Comparison of ENCODE assay signal across 25 cellular contexts in the genomic region with DNA sequence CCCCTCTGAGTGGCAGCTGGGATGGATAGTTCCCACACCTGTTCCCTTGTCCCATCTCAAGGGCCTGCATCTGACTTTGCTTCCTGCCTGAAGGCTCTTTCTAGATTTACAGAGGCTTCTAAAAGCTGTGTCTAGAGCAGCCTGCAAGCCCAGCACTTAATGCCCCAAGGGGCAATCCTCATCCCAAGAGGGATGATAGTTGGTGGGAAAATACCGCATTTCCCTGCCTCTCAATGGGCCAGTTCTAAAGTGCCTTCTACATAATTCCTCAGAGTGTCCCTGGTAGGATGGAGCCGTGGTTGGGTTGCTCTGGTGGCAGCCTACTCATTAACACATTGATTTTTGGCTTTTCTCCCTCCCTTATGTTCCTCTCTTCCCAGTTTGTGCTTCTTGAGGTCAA. TPM values are rescaled to one million over a fixed set of nuclear protein-coding genes. Genes with fewer than 3 reads are reported as not detected.
DNase-seq lines count a peak whose midpoint lies in the region; ATAC-seq and TF ChIP-seq lines count a peak whose summit lies in the region.
"Had no signal": no experiment of that assay in that cellular context is flagged by ENCODE, and none has a peak within 500 bp of the region (broad histone marks: within the 10 kb centered on the region; RNA-seq: fewer than 3 reads in every experiment).

No MANE protein-coding gene starts in this region.

- intact Hi-C loops in activated CD8-positive, alpha-beta T cell treated with anti-CD3 and anti-CD28 coated beads for 36 hours (cut with micrococcal nuclease), result no loop called here
- intact Hi-C loops in uterus (cut with DNase I; ENCODE audit: low total_unique reads) (no loop called here), thyroid gland (cut with DNase I) (no loop called here)

- H3K4me2 ChIP-seq in fibroblast of lung (ENCODE audit: extremely low read depth, insufficient read depth, low read length), result no peak overlapping the region

- 72 to 80% methylated on average over 2 of the region's 2 CpGs for WGBS in thyroid gland, 2 donors

- no peak for TF ChIP-seq CTCF in activated CD8-positive, alpha-beta T cell treated with anti-CD3 and anti-CD28 coated beads for 36 hours (IDR thresholded peaks at IDR 0.05)
- TF ChIP-seq CTCF in fibroblast of lung (conservative IDR thresholded peaks at IDR 0.05 in 1 of 2, IDR thresholded peaks at IDR 0.05 in 1 of 2; ENCODE audit: low read depth in 1 of 2, low read length in 2 of 2) (no peak), uterus (IDR thresholded peaks at IDR 0.05) (no peak), GM20000 (IDR thresholded peaks at IDR 0.05; ENCODE audit: extremely low read depth, missing control alignments) (no peak), thyroid gland (IDR thresholded peaks at IDR 0.05) (no peak)

- H3K4me3 ChIP-seq in SJSA1 (no peak overlapping the region), fibroblast of lung (replicated peaks in 1 of 4; ENCODE audit: control extremely low read depth in 1 of 4, insufficient read depth in 1 of 4, low read depth in 3 of 4, low read length in 4 of 4) (no peak overlapping the region), uterus (no peak overlapping the region), thyroid gland (replicated peaks in 1 of 3) (no peak overlapping the region)
- H3K4me3 ChIP-seq: K562, pancreas, right atrium auricular region had no signal

- H3K27ac Mint-ChIP-seq in activated CD8-positive, alpha-beta T cell treated with anti-CD3 and anti-CD28 coated beads, Interleukin-2, amount 10 ng/mL, durations not matched to agents 7 days and 5 days, result no peak overlapping the region
- H3K27ac Mint-ChIP-seq in activated CD8-positive, alpha-beta T cell treated with anti-CD3 and anti-CD28 coated beads for 36 hours, result no peak overlapping the region
- H3K27ac Mint-ChIP-seq: activated naive CD4-positive, alpha-beta T cell treated with anti-CD3 and anti-CD28 coated beads, Interleukin-2, amount 10 ng/mL, durations not matched to agents 7 days and 5 days; memory B cell; natural killer cell; stimulated activated naive CD8-positive, alpha-beta T cell treated with anti-CD3 and anti-CD28 coated beads, Interleukin-15, amount 100 ng/mL, for 72 hours had no signal

- ATAC-seq in activated CD8-positive, alpha-beta T cell treated with anti-CD3 and anti-CD28 coated beads, Interleukin-2, amount 10 ng/mL, durations not matched to agents 7 days and 5 days, result no peak
- no peak for ATAC-seq in activated CD8-positive, alpha-beta T cell treated with anti-CD3 and anti-CD28 coated beads for 36 hours
- ATAC-seq: natural killer cell; Right ventricle myocardium inferior; stimulated activated naive CD8-positive, alpha-beta T cell treated with anti-CD3 and anti-CD28 coated beads, Interleukin-15, amount 100 ng/mL, for 72 hours had no signal

- H3K9me3 ChIP-seq in SJSA1 (replicated peaks) (peaks cover 4% of the 10 kb centered on the region; the same call in 1 of the 2 replicates), fibroblast of lung (ENCODE audit: control insufficient read depth, insufficient read depth, low read depth, low read length) (no peaks in the 10 kb centered on the region), uterus (no peaks in the 10 kb centered on the region), thyroid gland (no peaks in the 10 kb centered on the region)
- H3K9me3 ChIP-seq: BE2C, pancreas, right atrium auricular region had no signal

- H3K36me3 ChIP-seq in SJSA1 (no peaks in the 10 kb centered on the region), fibroblast of lung (ENCODE audit: control insufficient read depth, insufficient read depth, low read length) (no peaks in the 10 kb centered on the region), uterus (no peaks in the 10 kb centered on the region), thyroid gland (no peaks in the 10 kb centered on the region)
- H3K36me3 ChIP-seq: BE2C, pancreas, right atrium auricular region had no signal

- no peak overlapping the region for H3K4me3 Mint-ChIP-seq in activated CD8-positive, alpha-beta T cell treated with anti-CD3 and anti-CD28 coated beads, Interleukin-2, amount 10 ng/mL, durations not matched to agents 7 days and 5 days
- no peak overlapping the region for H3K4me3 Mint-ChIP-seq in activated CD8-positive, alpha-beta T cell treated with anti-CD3 and anti-CD28 coated beads for 36 hours
- H3K4me3 Mint-ChIP-seq: activated naive CD4-positive, alpha-beta T cell treated with anti-CD3 and anti-CD28 coated beads, Interleukin-2, amount 10 ng/mL, durations not matched to agents 7 days and 5 days; memory B cell; natural killer cell; stimulated activated naive CD8-positive, alpha-beta T cell treated with anti-CD3 and anti-CD28 coated beads, Interleukin-15, amount 100 ng/mL, for 72 hours; type B pancreatic cell had no signal

- H3K27ac ChIP-seq in SJSA1 (peak overlapping the region; percentile 83), fibroblast of lung (ENCODE audit: insufficient read depth, low read length) (peak overlapping the region; percentile 79), uterus (peak overlapping the region; percentile 74 to 88), thyroid gland (no peak overlapping the region)
- H3K27ac ChIP-seq: pancreas, right atrium auricular region had no signal

- peaks cover 34% of the 10 kb centered on the region for H3K27me3 Mint-ChIP-seq in activated CD8-positive, alpha-beta T cell treated with anti-CD3 and anti-CD28 coated beads, Interleukin-2, amount 10 ng/mL, durations not matched to agents 7 days and 5 days (ENCODE audit: low read depth)
- H3K27me3 Mint-ChIP-seq in activated CD8-positive, alpha-beta T cell treated with anti-CD3 and anti-CD28 coated beads for 36 hours, result peaks cover 4% of the 10 kb centered on the region

- no peak overlapping the region for H2AFZ ChIP-seq in fibroblast of lung (ENCODE audit: low read length)

- no peaks in the 10 kb centered on the region for H3K79me2 ChIP-seq in fibroblast of lung (ENCODE audit: control insufficient read depth, insufficient read depth, low read length)

- CTCF ChIA-PET in activated CD8-positive, alpha-beta T cell treated with anti-CD3 and anti-CD28 coated beads, Interleukin-2, amount 10 ng/mL, durations not matched to agents 7 days and 5 days (lab: Charles Lee), result interaction anchor here (1.5 kb wide), 1 partner anchor 15 kb away, joined by 4 read pairs; no protein-coding TSS in a partner anchor
- CTCF ChIA-PET in activated CD8-positive, alpha-beta T cell treated with anti-CD3 and anti-CD28 coated beads for 36 hours (lab: Charles Lee), result interaction anchor here (0.9 to 1.7 kb wide), 2 partner anchors 8 to 25 kb away, joined by 3 to 5 read pairs; no protein-coding TSS in a partner anchor

- DNase-seq in activated CD8-positive, alpha-beta T cell treated with anti-CD3 and anti-CD28 coated beads, Interleukin-2, amount 10 ng/mL, durations not matched to agents 7 days and 5 days, result peak; percentile 16
- no peak for DNase-seq in activated CD8-positive, alpha-beta T cell treated with anti-CD3 and anti-CD28 coated beads for 36 hours
- DNase-seq in SJSA1 (ENCODE audit: low read depth in 1 of 2, low spot score in 2 of 2) (no peak), fibroblast of lung (ENCODE audit: low read depth in 2 of 2) (no peak), uterus (no peak), GM20000 (ENCODE audit: low spot score) (no peak), thyroid gland (no peak), NCI-H510A (lab: John Stamatoyannopoulos, UW) (no peak)
- DNase-seq: activated CD4-positive, alpha-beta T cell treated with anti-CD3 and anti-CD28 coated beads for 1 hour; activated naive CD4-positive, alpha-beta T cell treated with anti-CD3 and anti-CD28 coated beads, Interleukin-2, amount 10 ng/mL, durations not matched to agents 7 days and 5 days; anterior cingulate cortex; BE2C; COR-L47; effector CD8-positive, alpha-beta T cell; H7; left cardiac atrium; natural killer cell; NCI-H69; pancreas; stimulated activated naive CD8-positive, alpha-beta T cell treated with anti-CD3 and anti-CD28 coated beads, Interleukin-15, amount 100 ng/mL, for 72 hours had no signal

- no peaks in the 10 kb centered on the region for H3K9me3 Mint-ChIP-seq in activated CD8-positive, alpha-beta T cell treated with anti-CD3 and anti-CD28 coated beads, Interleukin-2, amount 10 ng/mL, durations not matched to agents 7 days and 5 days (ENCODE audit: insufficient read depth)
- no peaks in the 10 kb centered on the region for H3K9me3 Mint-ChIP-seq in activated CD8-positive, alpha-beta T cell treated with anti-CD3 and anti-CD28 coated beads for 36 hours
- H3K9me3 Mint-ChIP-seq: activated naive CD4-positive, alpha-beta T cell treated with anti-CD3 and anti-CD28 coated beads, Interleukin-2, amount 10 ng/mL, durations not matched to agents 7 days and 5 days; memory B cell; natural killer cell; stimulated activated naive CD8-positive, alpha-beta T cell treated with anti-CD3 and anti-CD28 coated beads, Interleukin-15, amount 100 ng/mL, for 72 hours had no signal

- no peaks in the 10 kb centered on the region for H4K20me1 ChIP-seq in fibroblast of lung (ENCODE audit: control insufficient read depth, extremely low read depth, insufficient read depth, low read length)

- H3K9ac ChIP-seq in fibroblast of lung (ENCODE audit: insufficient read depth, low read length), result no peak overlapping the region

- TF ChIP-seq POLR2A in uterus (IDR thresholded peaks at IDR 0.05) (no peak), thyroid gland (IDR thresholded peaks at IDR 0.05) (no peak)

- peaks cover 37% of the 10 kb centered on the region for H3K4me1 ChIP-seq in SJSA1 (replicated peaks)
- H3K4me1 ChIP-seq in fibroblast of lung (ENCODE audit: control insufficient read depth, extremely low read depth, insufficient read depth, low read length), result peaks cover 12% of the 10 kb centered on the region
- H3K4me1 ChIP-seq in uterus, result peaks cover 5 to 15% of the 10 kb centered on the region in 2 donors
- no peaks in the 10 kb centered on the region for H3K4me1 ChIP-seq in thyroid gland
- H3K4me1 ChIP-seq: BE2C had no signal

- POLR2A ChIA-PET in activated CD8-positive, alpha-beta T cell treated with anti-CD3 and anti-CD28 coated beads, Interleukin-2, amount 10 ng/mL, durations not matched to agents 7 days and 5 days (lab: Charles Lee), result no interaction called here
- POLR2A ChIA-PET in activated CD8-positive, alpha-beta T cell treated with anti-CD3 and anti-CD28 coated beads for 36 hours (lab: Charles Lee), result no interaction called here

- no peaks in the 10 kb centered on the region for H3K4me1 Mint-ChIP-seq in activated CD8-positive, alpha-beta T cell treated with anti-CD3 and anti-CD28 coated beads, Interleukin-2, amount 10 ng/mL, durations not matched to agents 7 days and 5 days (ENCODE audit: low read depth)
- peaks cover 2% of the 10 kb centered on the region for H3K4me1 Mint-ChIP-seq in activated CD8-positive, alpha-beta T cell treated with anti-CD3 and anti-CD28 coated beads for 36 hours (ENCODE audit: low read depth)
- H3K4me1 Mint-ChIP-seq: activated naive CD4-positive, alpha-beta T cell treated with anti-CD3 and anti-CD28 coated beads, Interleukin-2, amount 10 ng/mL, durations not matched to agents 7 days and 5 days; natural killer cell; stimulated activated naive CD8-positive, alpha-beta T cell treated with anti-CD3 and anti-CD28 coated beads, Interleukin-15, amount 100 ng/mL, for 72 hours had no signal

- H3K36me3 Mint-ChIP-seq in activated CD8-positive, alpha-beta T cell treated with anti-CD3 and anti-CD28 coated beads, Interleukin-2, amount 10 ng/mL, durations not matched to agents 7 days and 5 days (ENCODE audit: low read depth), result no peaks in the 10 kb centered on the region
- no peaks in the 10 kb centered on the region for H3K36me3 Mint-ChIP-seq in activated CD8-positive, alpha-beta T cell treated with anti-CD3 and anti-CD28 coated beads for 36 hours (ENCODE audit: low read depth)
- H3K36me3 Mint-ChIP-seq: activated naive CD4-positive, alpha-beta T cell treated with anti-CD3 and anti-CD28 coated beads, Interleukin-2, amount 10 ng/mL, durations not matched to agents 7 days and 5 days; memory B cell; natural killer cell had no signal

- H3K27me3 ChIP-seq in SJSA1 (replicated peaks) (no peaks in the 10 kb centered on the region), fibroblast of lung (ENCODE audit: control insufficient read depth, insufficient read depth, low read length) (no peaks in the 10 kb centered on the region), uterus (no peaks in the 10 kb centered on the region), thyroid gland (no peaks in the 10 kb centered on the region)
- H3K27me3 ChIP-seq: BE2C, pancreas, right atrium auricular region had no signal

RNA-seq across cellular contexts. Expression of a gene that starts 29.5 kb away (rescaled TPM):
- 1 to 10 TPM in 1 of 2 experiments, under 1 TPM in 1; 0.63 to 1.4 TPM for total RNA-seq in activated CD8-positive, alpha-beta T cell treated with anti-CD3 and anti-CD28 coated beads, Interleukin-2, amount 10 ng/mL, durations not matched to agents 7 days and 5 days
- under 1 TPM in 1 of 2 experiments, not detected in 1; 0.05 TPM for total RNA-seq in activated CD8-positive, alpha-beta T cell treated with anti-CD3 and anti-CD28 coated beads for 36 hours
- total RNA-seq in SJSA1 (2014; rRNA removed; shearing (Covaris generic)), result 0.25 and 0.61 TPM in 2 replicates
- total RNA-seq in fibroblast of lung (8.5 and 13.2 TPM in 2 replicates), uterus (10 to 100 TPM; 46.5 to 75.4 (median 57.4) TPM), thyroid gland (10 to 100 TPM in 1 of 4 donors, 1 to 10 TPM in 3; 7.5 to 12.1 (median 8.9) TPM)
- 0.75 and 1.9 TPM in 2 replicates for polyA plus RNA-seq in fibroblast of lung
- 0.52 and 1.5 TPM in 2 replicates for polyA plus RNA-seq in fibroblast of lung (2012)
- 2.9 TPM in 1 of 2 replicates, not detected in the other for polyA minus RNA-seq in fibroblast of lung (ENCODE audit: low replicate concordance)
- total RNA-seq: natural killer cell had no signal
- polyA plus RNA-seq: K562 had no signal

RNA-seq across cellular contexts. Expression of a gene that starts 56.0 kb away (rescaled TPM):
- total RNA-seq in activated CD8-positive, alpha-beta T cell treated with anti-CD3 and anti-CD28 coated beads, Interleukin-2, amount 10 ng/mL, durations not matched to agents 7 days and 5 days, result not detected
- total RNA-seq in activated CD8-positive, alpha-beta T cell treated with anti-CD3 and anti-CD28 coated beads for 36 hours, result not detected
- total RNA-seq in SJSA1 (2014; rRNA removed; shearing (Covaris generic)), result 0.34 TPM in 1 of 2 replicates, not detected in the other
- 4.1 and 6.9 TPM in 2 replicates for total RNA-seq in fibroblast of lung
- polyA plus RNA-seq in fibroblast of lung, result 2.0 and 3.4 TPM in 2 replicates
- polyA plus RNA-seq in fibroblast of lung (2012), result 1.1 and 2.4 TPM in 2 replicates
- polyA minus RNA-seq in fibroblast of lung (ENCODE audit: low replicate concordance), result 0.24 and 3.7 TPM in 2 replicates
- 10 to 100 TPM; 10.8 to 33.4 (median 15.9) TPM for total RNA-seq in uterus
- total RNA-seq in thyroid gland, result 1 to 10 TPM; 3.4 to 6.1 (median 4.5) TPM
- polyA plus RNA-seq: K562 had no signal

Comparison
In these comparisons a context has a peak if more than half of its experiments do, and no peak if none do; other contexts are left out.
1. H3K27ac ChIP-seq: peak in SJSA1 (single experiment), fibroblast of lung (single experiment) and uterus (2 of 2); none in thyroid gland (0 of 3).